8 cellular contexts compared by ENCODE assay signal in genomic region chr13:32585625-32586021, GRCh38. TPM values are rescaled to one million over a fixed set of nuclear protein-coding genes. Genes with fewer than 3 reads are reported as not detected.
DNase-seq lines count a peak whose midpoint lies in the region; ATAC-seq and TF ChIP-seq lines count a peak whose summit lies in the region.

No MANE protein-coding gene starts in this region.

- H3K27me3 ChIP-seq in heart left ventricle: no peaks in the 10 kb centered on the region

- 13 to 22% (median 16%) methylated on average over 8 of the region's 8 CpGs for WGBS in heart left ventricle, 4 donors

- no peaks in the 10 kb centered on the region for H3K36me3 ChIP-seq in heart left ventricle

- peak overlapping the region; percentile 84 for H3K4me3 Mint-ChIP-seq in T-helper 1 cell treated with Interleukin-12 subunit alpha and Interleukin-12 subunit beta and Interleukin-4 antibody, amounts not matched to agents 30 μg/mL and 1 μg/mL, for 36 hours
- H3K4me3 Mint-ChIP-seq in activated CD8-positive, alpha-beta T cell treated with anti-CD3 and anti-CD28 coated beads for 36 hours: peak overlapping the region; percentile 80

- no peaks in the 10 kb centered on the region for H3K9me3 Mint-ChIP-seq in T-helper 1 cell treated with Interleukin-12 subunit alpha and Interleukin-12 subunit beta and Interleukin-4 antibody, amounts not matched to agents 30 μg/mL and 1 μg/mL, for 36 hours
- no peaks in the 10 kb centered on the region for H3K9me3 Mint-ChIP-seq in activated CD8-positive, alpha-beta T cell treated with anti-CD3 and anti-CD28 coated beads for 36 hours

- POLR2A ChIA-PET in activated CD8-positive, alpha-beta T cell treated with anti-CD3 and anti-CD28 coated beads for 36 hours (lab: Charles Lee): interaction anchor here (0.6 to 1.2 kb wide), 2 partner anchors 15 to 63 kb away, joined by 3 to 4 read pairs; no protein-coding TSS in a partner anchor

- no peak for TF ChIP-seq POLR2A in heart left ventricle (IDR thresholded peaks at IDR 0.05)

- no peaks in the 10 kb centered on the region for H3K9me3 ChIP-seq in heart left ventricle

- H3K4me1 ChIP-seq in heart left ventricle: peaks cover 0 to 33% (median 26%) of the 10 kb centered on the region in 12 donors

- peaks cover 33% of the 10 kb centered on the region for H3K4me1 Mint-ChIP-seq in T-helper 1 cell treated with Interleukin-12 subunit alpha and Interleukin-12 subunit beta and Interleukin-4 antibody, amounts not matched to agents 30 μg/mL and 1 μg/mL, for 36 hours (ENCODE audit: low read depth)
- peaks cover 34% of the 10 kb centered on the region for H3K4me1 Mint-ChIP-seq in activated CD8-positive, alpha-beta T cell treated with anti-CD3 and anti-CD28 coated beads for 36 hours (ENCODE audit: low read depth)

- no peaks in the 10 kb centered on the region for H3K36me3 Mint-ChIP-seq in T-helper 1 cell treated with Interleukin-12 subunit alpha and Interleukin-12 subunit beta and Interleukin-4 antibody, amounts not matched to agents 30 μg/mL and 1 μg/mL, for 36 hours (ENCODE audit: low read depth)
- peaks cover 4% of the 10 kb centered on the region for H3K36me3 Mint-ChIP-seq in activated CD8-positive, alpha-beta T cell treated with anti-CD3 and anti-CD28 coated beads for 36 hours (ENCODE audit: low read depth)

- H3K27me3 Mint-ChIP-seq in T-helper 1 cell treated with Interleukin-12 subunit alpha and Interleukin-12 subunit beta and Interleukin-4 antibody, amounts not matched to agents 30 μg/mL and 1 μg/mL, for 36 hours (ENCODE audit: low read depth): peaks cover 24% of the 10 kb centered on the region
- peaks cover 3% of the 10 kb centered on the region for H3K27me3 Mint-ChIP-seq in activated CD8-positive, alpha-beta T cell treated with anti-CD3 and anti-CD28 coated beads for 36 hours

- CTCF ChIA-PET in activated CD8-positive, alpha-beta T cell treated with anti-CD3 and anti-CD28 coated beads for 36 hours (lab: Charles Lee): interaction anchor here (0.6 to 1.4 kb wide), 34 partner anchors 11 to 1139 kb away, joined by 3 to 31 read pairs (median 4); partner anchors contain the start of genes BRCA2, N4BP2L2 and ZAR1L

- H3K27ac ChIP-seq in heart left ventricle: peak overlapping the region in 11 of 12 donors; percentile 50 to 96 (median 88)

- H3K4me3 ChIP-seq in heart left ventricle: peak overlapping the region; percentile 22 to 95 (median 76)
- peak overlapping the region; percentile 78 for H3K4me3 ChIP-seq in retinal pigment epithelial cell (ENCODE audit: low read length)

- DNase-seq in T-helper 1 cell (no peak), heart left ventricle (peak in 1 of 5 donors; percentile 18), retinal pigment epithelial cell (ENCODE audit: low read depth) (no peak), NCI-H2107 (lab: John Stamatoyannopoulos, UW) (no peak), mucosa of gallbladder (ENCODE audit: low spot score) (no peak), NCI-H2029 treated with DMSO at 0.1 percent for 48 hours (lab: John Stamatoyannopoulos, UW) (no peak)
- DNase-seq in activated CD8-positive, alpha-beta T cell treated with anti-CD3 and anti-CD28 coated beads for 36 hours: no peak

- intact Hi-C loops in activated CD8-positive, alpha-beta T cell treated with anti-CD3 and anti-CD28 coated beads for 36 hours (cut with micrococcal nuclease): loop anchor here (1.0 to 10.0 kb wide), 4 partner anchors 53 to 959 kb away; no protein-coding TSS in a partner anchor
- intact Hi-C loops in heart left ventricle (cut with DNase I): loop anchor here (1.0 to 10.0 kb wide), 12 partner anchors 53 to 1142 kb away; partner anchors contain the start of gene KL (in 2 of the 10)

- TF ChIP-seq CTCF in activated CD8-positive, alpha-beta T cell treated with anti-CD3 and anti-CD28 coated beads for 36 hours (IDR thresholded peaks at IDR 0.05): no peak
- TF ChIP-seq CTCF in heart left ventricle (IDR thresholded peaks at IDR 0.05): no peak
- no peak for TF ChIP-seq CTCF in retinal pigment epithelial cell (conservative IDR thresholded peaks at IDR 0.05; ENCODE audit: low read depth, low read length)

- H3K27ac Mint-ChIP-seq in T-helper 1 cell treated with Interleukin-12 subunit alpha and Interleukin-12 subunit beta and Interleukin-4 antibody, amounts not matched to agents 30 μg/mL and 1 μg/mL, for 36 hours: peak overlapping the region; percentile 84
- H3K27ac Mint-ChIP-seq in activated CD8-positive, alpha-beta T cell treated with anti-CD3 and anti-CD28 coated beads for 36 hours: peak overlapping the region; percentile 72

- no peak for ATAC-seq in activated CD8-positive, alpha-beta T cell treated with anti-CD3 and anti-CD28 coated beads for 36 hours
- no peak for ATAC-seq in heart left ventricle

RNA-seq across cellular contexts. Expression of gene PDS5B, which starts 0.6 kb away (rescaled TPM):
- total RNA-seq in activated CD8-positive, alpha-beta T cell treated with anti-CD3 and anti-CD28 coated beads for 36 hours: 10 to 100 TPM; 44.1 to 46.6 TPM
- total RNA-seq in heart left ventricle: 10 to 100 TPM; 12.0 to 28.8 (median 19.4) TPM
- polyA plus RNA-seq in heart left ventricle: 10 to 100 TPM in 1 of 2 donors, 1 to 10 TPM in 1; 3.7 to 10.2 TPM
- total RNA-seq in mucosa of gallbladder: 35.8 TPM

RNA-seq across cellular contexts. Expression of gene N4BP2L2, which starts 47.0 kb away (rescaled TPM):
- 10 to 100 TPM; 84.5 to 85.2 TPM for total RNA-seq in activated CD8-positive, alpha-beta T cell treated with anti-CD3 and anti-CD28 coated beads for 36 hours
- 100 to 1,000 TPM; 106 to 297 (median 142) TPM for total RNA-seq in heart left ventricle
- polyA plus RNA-seq in heart left ventricle: 10 to 100 TPM; 40.4 to 53.8 TPM
- total RNA-seq in mucosa of gallbladder: 125 TPM
